ENCODE assay signal across 16 cellular contexts in genomic region chr20:34043025-34043424, GRCh38. TPM values are rescaled to one million over a fixed set of nuclear protein-coding genes. Genes with fewer than 3 reads are reported as not detected.
DNase-seq lines count a peak whose midpoint lies in the region; ATAC-seq and TF ChIP-seq lines count a peak whose summit lies in the region.
"Had no signal": no experiment of that assay in that cellular context is flagged by ENCODE, and none has a peak within 500 bp of the region (broad histone marks: within the 10 kb centered on the region; RNA-seq: fewer than 3 reads in every experiment).

No MANE protein-coding gene starts in this region.

- peak overlapping the region; percentile 11 for H3K27ac ChIP-seq in AG04450 (ENCODE audit: low read depth, low read length)
- H3K27ac ChIP-seq: upper lobe of right lung had no signal

- H3K36me3 Mint-ChIP-seq in CD14-positive monocyte (peaks cover 16 to 37% of the 10 kb centered on the region in 2 donors), nephron (ENCODE audit: low read depth) (peaks cover 11% of the 10 kb centered on the region)
- H3K36me3 Mint-ChIP-seq in activated T-helper 17 cell treated with anti-CD3 and anti-CD28 coated beads, Interleukin-2, amount 50 U/mL, for 72 hours (ENCODE audit: low read depth) = peaks cover 43% of the 10 kb centered on the region

- H3K4me3 Mint-ChIP-seq in CD14-positive monocyte (no peak overlapping the region), nephron (no peak overlapping the region)
- no peak overlapping the region for H3K4me3 Mint-ChIP-seq in activated T-helper 17 cell treated with anti-CD3 and anti-CD28 coated beads, Interleukin-2, amount 50 U/mL, for 72 hours

- H3K27ac Mint-ChIP-seq in CD14-positive monocyte (peak overlapping the region in 4 of 7 donors; percentile 11 to 60 (median 56)), nephron (peak overlapping the region; percentile 2 to 57 (median 6))
- peak overlapping the region; percentile 7 for H3K27ac Mint-ChIP-seq in activated T-helper 17 cell treated with anti-CD3 and anti-CD28 coated beads, Interleukin-2, amount 50 U/mL, for 72 hours

- POLR2A ChIA-PET in AG04450 (lab: Yijun Ruan, JAX) = interaction anchor here (0.9 kb wide), 1 partner anchor 50 kb away, joined by 3 read pairs; the partner anchor contains the start of gene RALY

- CTCF ChIA-PET in AG04450 (lab: Charles Lee) = interaction anchor here (0.6 to 0.9 kb wide), 2 partner anchors 27 to 626 kb away, joined by 3 read pairs; no protein-coding TSS in a partner anchor

- H3K27me3 Mint-ChIP-seq in CD14-positive monocyte (ENCODE audit: low read depth in 3 of 3) (no peaks in the 10 kb centered on the region), nephron (ENCODE audit: low read depth) (no peaks in the 10 kb centered on the region)
- no peaks in the 10 kb centered on the region for H3K27me3 Mint-ChIP-seq in activated T-helper 17 cell treated with anti-CD3 and anti-CD28 coated beads, Interleukin-2, amount 50 U/mL, for 72 hours

- H3K9me3 ChIP-seq in AG04450 (ENCODE audit: control insufficient read depth, insufficient read depth, low read length) = no peaks in the 10 kb centered on the region
- H3K9me3 ChIP-seq: upper lobe of right lung had no signal

- H3K9me3 Mint-ChIP-seq in CD14-positive monocyte (no peaks in the 10 kb centered on the region), nephron (no peaks in the 10 kb centered on the region)
- no peaks in the 10 kb centered on the region for H3K9me3 Mint-ChIP-seq in activated T-helper 17 cell treated with anti-CD3 and anti-CD28 coated beads, Interleukin-2, amount 50 U/mL, for 72 hours

- no peak for TF ChIP-seq CTCF in AG04450 (IDR thresholded peaks at IDR 0.05; ENCODE audit: low read depth, low read length)
- TF ChIP-seq CTCF in CD14-positive monocyte (IDR thresholded peaks at IDR 0.05) = no peak
- no peak for TF ChIP-seq CTCF in nephron (IDR thresholded peaks at IDR 0.05; ENCODE audit: unreplicated experiment in 3 of 3)

- H3K4me3 ChIP-seq in AG04450 (ENCODE audit: low read depth, low read length) = no peak overlapping the region
- H3K4me3 ChIP-seq: upper lobe of right lung had no signal

- ATAC-seq in activated T-helper 17 cell treated with anti-CD3 and anti-CD28 coated beads, Interleukin-2, amount 50 U/mL, for 72 hours (replicated peaks) = no peak
- ATAC-seq in HG03045 (IDR thresholded peaks at IDR 0.05; ENCODE audit: unreplicated experiment) (no peak), GM19023 (IDR thresholded peaks at IDR 0.05; ENCODE audit: unreplicated experiment) (no peak)
- ATAC-seq: HCT116 had no signal

- DNase-seq in AG04450 (ENCODE audit: low read depth, low spot score) (no peak), CD14-positive monocyte (ENCODE audit: low spot score) (no peak), NCI-H345 treated with DMSO at 0.1 percent for 48 hours (lab: John Stamatoyannopoulos, UW; ENCODE audit: unreplicated experiment) (no peak)
- DNase-seq: activated CD4-positive, alpha-beta T cell treated with anti-CD3 and anti-CD28 coated beads for 48 hours; activated effector memory CD4-positive, alpha-beta T cell treated with anti-CD3 and anti-CD28 coated beads, Interleukin-2, amount 50 U/mL, for 16 hours; AML-193; amniotic stem cell; EL; foreskin melanocyte; stimulated activated CD4-positive, alpha-beta T cell treated with anti-CD3 and anti-CD28 coated beads, Interleukin-4, amount 100 ng/mL, for 4 hours; upper lobe of right lung had no signal

- H3K4me1 Mint-ChIP-seq in CD14-positive monocyte (peaks cover 17% of the 10 kb centered on the region), nephron (peaks cover 73% of the 10 kb centered on the region)
- H3K4me1 Mint-ChIP-seq in activated T-helper 17 cell treated with anti-CD3 and anti-CD28 coated beads, Interleukin-2, amount 50 U/mL, for 72 hours = peaks cover 59% of the 10 kb centered on the region

- H3K27me3 ChIP-seq in AG04450 (ENCODE audit: control insufficient read depth, insufficient read depth, low read length) = no peaks in the 10 kb centered on the region
- H3K27me3 ChIP-seq: upper lobe of right lung had no signal

- intact Hi-C loops in CD14-positive monocyte (cut with micrococcal nuclease) = no loop called here

RNA-seq across cellular contexts. Expression of gene RALY, which starts 49.3 kb away (rescaled TPM):
- polyA plus RNA-seq in AG04450 (2011; rRNA removed) (79.2 and 106 TPM in 2 replicates), CD14-positive monocyte (100 to 1,000 TPM; 152 to 154 TPM)
- polyA minus RNA-seq in AG04450 (2011; rRNA and poly(A)+ RNA removed) = 98.3 and 120 TPM in 2 replicates
- total RNA-seq in activated T-helper 17 cell treated with anti-CD3 and anti-CD28 coated beads, Interleukin-2, amount 50 U/mL, for 72 hours = 100 to 1,000 TPM; 112 to 142 TPM

Comparison
In these comparisons a context has a peak if more than half of its experiments do, and no peak if none do; other contexts are left out.
1. H3K27ac Mint-ChIP-seq: peak in every context shown above with its lines; median percentile 56 in CD14-positive monocyte; 7 in activated T-helper 17 cell treated with anti-CD3 and anti-CD28 coated beads, Interleukin-2, amount 50 U/mL, for 72 hours; 6 in nephron.